32 cellular contexts compared by ENCODE assay signal in genomic region chr17:42075789-42076188, GRCh38. TPM values are rescaled to one million over a fixed set of nuclear protein-coding genes. Genes with fewer than 3 reads are reported as not detected.
"Had no signal": no experiment of that assay in that cellular context is flagged by ENCODE, and none has a peak within 500 bp of the region (broad histone marks: within the 10 kb centered on the region; RNA-seq: fewer than 3 reads in every experiment).

No MANE protein-coding gene starts in this region.

- H3K9me3 ChIP-seq: heart left ventricle, left lung, lower lobe of right lung, neutrophil, ovary, suprapubic skin, thoracic aorta, tibial artery, upper lobe of right lung had no signal

- H3K4me3 Mint-ChIP-seq: immature natural killer cell; naive thymus-derived CD8-positive, alpha-beta T cell; nephron; neural crest cell; stimulated activated effector memory CD8-positive, alpha-beta T cell treated with anti-CD3 and anti-CD28 coated beads, Interleukin-12 subunit alpha, Interleukin-12 subunit beta, amount 100 ng/mL, for 72 hours; stimulated activated naive CD8-positive, alpha-beta T cell treated with anti-CD3 and anti-CD28 coated beads, Interleukin-15, Interleukin-2, amounts not matched to agents 100 ng/mL and 50 ng/mL, for 24 hours had no signal

- H3K4me3 ChIP-seq: heart left ventricle, left lung, lower lobe of right lung, ovary, skin epidermis, suprapubic skin, thoracic aorta, tibial artery, upper lobe of right lung had no signal

- H3K27ac Mint-ChIP-seq: immature natural killer cell; naive thymus-derived CD8-positive, alpha-beta T cell; nephron; progenitor cell of endocrine pancreas; stimulated activated effector memory CD8-positive, alpha-beta T cell treated with anti-CD3 and anti-CD28 coated beads, Interleukin-12 subunit alpha, Interleukin-12 subunit beta, amount 100 ng/mL, for 72 hours; stimulated activated naive CD8-positive, alpha-beta T cell treated with anti-CD3 and anti-CD28 coated beads, Interleukin-15, Interleukin-2, amounts not matched to agents 100 ng/mL and 50 ng/mL, for 24 hours had no signal

- H3K27me3 ChIP-seq: ovary had no signal

- H3K36me3 ChIP-seq: heart left ventricle, left lung, lower lobe of right lung, neutrophil, ovary, suprapubic skin, thoracic aorta, tibial artery, upper lobe of right lung had no signal

- H3K4me1 Mint-ChIP-seq: neural crest cell had no signal

- H3K36me3 Mint-ChIP-seq: immature natural killer cell; naive thymus-derived CD8-positive, alpha-beta T cell; stimulated activated effector memory CD8-positive, alpha-beta T cell treated with anti-CD3 and anti-CD28 coated beads, Interleukin-12 subunit alpha, Interleukin-12 subunit beta, amount 100 ng/mL, for 72 hours had no signal

- ATAC-seq: heart left ventricle; left colon; left lung; lower lobe of right lung; naive thymus-derived CD8-positive, alpha-beta T cell; right cardiac atrium; stimulated activated effector memory CD8-positive, alpha-beta T cell treated with anti-CD3 and anti-CD28 coated beads, Interleukin-12 subunit alpha, Interleukin-12 subunit beta, amount 100 ng/mL, for 72 hours; upper lobe of right lung had no signal

- H3K27ac ChIP-seq: heart left ventricle, left lung, lower lobe of right lung, neutrophil, ovary, skin epidermis, suprapubic skin, thoracic aorta, tibial artery, upper lobe of right lung had no signal

- DNase-seq: heart left ventricle; hypothalamus; immature natural killer cell; kidney; left colon; left lung; lower lobe of right lung; mammary epithelial cell; mesenchymal stem cell; naive thymus-derived CD8-positive, alpha-beta T cell; occipital lobe; ovary; retina; right cardiac atrium; stimulated activated CD4-positive, alpha-beta T cell treated with anti-CD3 and anti-CD28 coated beads, Interleukin-12 subunit alpha, Interleukin-12 subunit beta, amount 100 ng/mL, for 4 hours; stimulated activated CD4-positive, alpha-beta T cell treated with anti-CD3 and anti-CD28 coated beads, Interleukin-15, amount 100 ng/mL, for 24 hours; stimulated activated CD4-positive, alpha-beta T cell treated with anti-CD3 and anti-CD28 coated beads, Interleukin-2, amount 100 ng/mL, for 24 hours; stimulated activated CD4-positive, alpha-beta T cell treated with anti-CD3 and anti-CD28 coated beads, Interleukin-4, amount 100 ng/mL, for 24 hours; stimulated activated naive CD4-positive, alpha-beta T cell; tibial artery; trophoblast cell; upper lobe of right lung had no signal

RNA-seq across cellular contexts. Expression of gene ZNF385C, which starts 22.5 kb away (rescaled TPM):
- total RNA-seq: thoracic aorta had no signal

RNA-seq across cellular contexts. Expression of gene DHX58, which starts 36.7 kb away (rescaled TPM):
- total RNA-seq: neural crest cell had no signal

RNA-seq across cellular contexts. Expression of gene HSPB9, which starts 46.8 kb away (rescaled TPM):
- total RNA-seq: heart left ventricle; kidney; left colon; left lung; lower lobe of right lung; mammary epithelial cell; naive thymus-derived CD8-positive, alpha-beta T cell; occipital lobe; progenitor cell of endocrine pancreas; subcutaneous adipose tissue; thoracic aorta; upper lobe of right lung had no signal
